Comparison of ENCODE assay signal across 26 cellular contexts in genomic region chr19:16883518-16883917, GRCh38. TPM values are rescaled to one million over a fixed set of nuclear protein-coding genes. Genes with fewer than 3 reads are reported as not detected.
DNase-seq lines count a peak whose midpoint lies in the region; ATAC-seq, FAIRE-seq and TF ChIP-seq lines count a peak whose summit lies in the region.
"Had no signal": no experiment of that assay in that cellular context is flagged by ENCODE, and none has a peak within 500 bp of the region (broad histone marks: within the 10 kb centered on the region; RNA-seq: fewer than 3 reads in every experiment).

No MANE protein-coding gene starts in this region.

- no peaks in the 10 kb centered on the region for H3K27me3 ChIP-seq in bronchial epithelial cell (ENCODE audit: control insufficient read depth, insufficient read depth, low read length)
- H3K27me3 ChIP-seq in WERI-Rb-1 (ENCODE audit: insufficient read depth, low read depth, severe bottlenecking), result no peaks in the 10 kb centered on the region

- peak; percentile 20 for ATAC-seq in activated CD8-positive, alpha-beta memory T cell treated with anti-CD3 and anti-CD28 coated beads, Interleukin-2, amount 10 ng/mL, durations not matched to agents 7 days and 5 days
- ATAC-seq: HepG2, Panc1 had no signal

- TF ChIP-seq CTCF in RWPE1 (conservative IDR thresholded peaks at IDR 0.05; ENCODE audit: low read depth), result no peak
- no peak for TF ChIP-seq CTCF in bronchial epithelial cell (IDR thresholded peaks at IDR 0.05; ENCODE audit: insufficient read depth, low read length, severe bottlenecking)
- no peak for TF ChIP-seq CTCF in WERI-Rb-1 (IDR thresholded peaks at IDR 0.05; ENCODE audit: low read depth, low read length)
- no peak for TF ChIP-seq CTCF in coronary artery (IDR thresholded peaks at IDR 0.05)

- H3K36me3 ChIP-seq in bronchial epithelial cell (ENCODE audit: control insufficient read depth, insufficient read depth, low read length) (peaks cover 9% of the 10 kb centered on the region), WERI-Rb-1 (peaks cover 18% of the 10 kb centered on the region)

- H3K9me3 Mint-ChIP-seq in activated CD8-positive, alpha-beta memory T cell treated with anti-CD3 and anti-CD28 coated beads, Interleukin-2, amount 10 ng/mL, durations not matched to agents 7 days and 5 days (ENCODE audit: low read depth), result peaks cover 16% of the 10 kb centered on the region

- FAIRE-seq in bronchial epithelial cell (lab: Jason Lieb, UNC), result no peak
- FAIRE-seq: D721Med, HepG2 had no signal

- H3K27ac Mint-ChIP-seq in activated CD8-positive, alpha-beta memory T cell treated with anti-CD3 and anti-CD28 coated beads, Interleukin-2, amount 10 ng/mL, durations not matched to agents 7 days and 5 days, result no peak overlapping the region

- H3K4me1 Mint-ChIP-seq in activated CD8-positive, alpha-beta memory T cell treated with anti-CD3 and anti-CD28 coated beads, Interleukin-2, amount 10 ng/mL, durations not matched to agents 7 days and 5 days, result peaks cover 21% of the 10 kb centered on the region

- CTCF ChIA-PET in activated CD8-positive, alpha-beta memory T cell treated with anti-CD3 and anti-CD28 coated beads, Interleukin-2, amount 10 ng/mL, durations not matched to agents 7 days and 5 days (lab: Charles Lee), result no interaction called here
- CTCF ChIA-PET in RWPE1 (lab: Yijun Ruan, JAX), result no interaction called here

- peaks cover 34% of the 10 kb centered on the region for H3K36me3 Mint-ChIP-seq in activated CD8-positive, alpha-beta memory T cell treated with anti-CD3 and anti-CD28 coated beads, Interleukin-2, amount 10 ng/mL, durations not matched to agents 7 days and 5 days

- H3K4me3 ChIP-seq in bronchial epithelial cell (ENCODE audit: low read depth, low read length) (no peak overlapping the region), WERI-Rb-1 (ENCODE audit: low read depth, low read length) (no peak overlapping the region), coronary artery (no peak overlapping the region)

- POLR2A ChIA-PET in RWPE1 (lab: Yijun Ruan, JAX; ENCODE audit: low non-redundant PET), result no interaction called here

- no peak for DNase-seq in activated CD8-positive, alpha-beta memory T cell treated with anti-CD3 and anti-CD28 coated beads, Interleukin-2, amount 10 ng/mL, durations not matched to agents 7 days and 5 days
- DNase-seq in activated CD8-positive, alpha-beta memory T cell treated with anti-CD3 and anti-CD28 coated beads, Interleukin-2, amount 50 U/mL, for 48 hours, result no peak
- DNase-seq in RWPE1 (ENCODE audit: low spot score), result peak; percentile 68
- DNase-seq in bronchial epithelial cell (ENCODE audit: low read depth), result peak; percentile 58
- DNase-seq in WERI-Rb-1, result no peak
- DNase-seq in coronary artery (ENCODE audit: low spot score), result no peak
- DNase-seq in HuH-7.5 (ENCODE audit: low spot score), result no peak
- DNase-seq in mesenteric fat pad (ENCODE audit: low spot score), result no peak
- DNase-seq: AML-193, DMS53, GDM1, H7, KBM-7, NCI-H1105, NCI-H146, NCI-H2029, NCI-H2227 treated with DMSO at 0.1 percent for 48 hours, NCI-H510A, NCI-H748 treated with DMSO at 0.1 percent for 48 hours, Right ventricle myocardium superior had no signal

- H3K9me3 ChIP-seq in WERI-Rb-1 (ENCODE audit: severe bottlenecking), result peaks cover 14% of the 10 kb centered on the region

- peak overlapping the region; percentile 94 for H3K27ac ChIP-seq in RWPE1
- H3K27ac ChIP-seq in WERI-Rb-1, result no peak overlapping the region
- H3K27ac ChIP-seq in coronary artery, result no peak overlapping the region

- H3K27me3 Mint-ChIP-seq in activated CD8-positive, alpha-beta memory T cell treated with anti-CD3 and anti-CD28 coated beads, Interleukin-2, amount 10 ng/mL, durations not matched to agents 7 days and 5 days, result no peaks in the 10 kb centered on the region

- no peak overlapping the region for H3K4me3 Mint-ChIP-seq in activated CD8-positive, alpha-beta memory T cell treated with anti-CD3 and anti-CD28 coated beads, Interleukin-2, amount 10 ng/mL, durations not matched to agents 7 days and 5 days
- H3K4me3 Mint-ChIP-seq: CD14-positive monocyte had no signal

RNA-seq across cellular contexts. Expression of gene F2RL3, which starts 5.3 kb away (rescaled TPM):
- under 1 TPM; 0.12 to 0.59 TPM for total RNA-seq in activated CD8-positive, alpha-beta memory T cell treated with anti-CD3 and anti-CD28 coated beads, Interleukin-2, amount 10 ng/mL, durations not matched to agents 7 days and 5 days
- under 0.01 TPM in 1 of 2 replicates, not detected in the other for total RNA-seq in bronchial epithelial cell
- 33.9 TPM for total RNA-seq in mesenteric fat pad
- total RNA-seq: A172, H7, HepG2, HT-29 had no signal

RNA-seq across cellular contexts. Expression of gene SIN3B, which starts 54.3 kb away (rescaled TPM):
- total RNA-seq in activated CD8-positive, alpha-beta memory T cell treated with anti-CD3 and anti-CD28 coated beads, Interleukin-2, amount 10 ng/mL, durations not matched to agents 7 days and 5 days, result 10 to 100 TPM; 29.1 to 30.5 TPM
- total RNA-seq in bronchial epithelial cell, result 18.4 and 28.8 TPM in 2 replicates
- total RNA-seq in mesenteric fat pad, result 72.9 TPM

Comparison
In these comparisons a context has a peak if more than half of its experiments do, and no peak if none do; other contexts are left out.
1. DNase-seq: peak in RWPE1 (single experiment) and bronchial epithelial cell (single experiment); none in activated CD8-positive, alpha-beta memory T cell treated with anti-CD3 and anti-CD28 coated beads, Interleukin-2, amount 10 ng/mL, durations not matched to agents 7 days and 5 days (single experiment), activated CD8-positive, alpha-beta memory T cell treated with anti-CD3 and anti-CD28 coated beads, Interleukin-2, amount 50 U/mL, for 48 hours (single experiment), WERI-Rb-1 (single experiment), coronary artery (single experiment), HuH-7.5 (single experiment) and mesenteric fat pad (single experiment).
2. RNA of gene F2RL3, which starts 5.3 kb away (total RNA-seq): 33.9 TPM in mesenteric fat pad (single experiment); 0.12 to 0.59 TPM in activated CD8-positive, alpha-beta memory T cell treated with anti-CD3 and anti-CD28 coated beads, Interleukin-2, amount 10 ng/mL, durations not matched to agents 7 days and 5 days and under 0.01 TPM in bronchial epithelial cell; every median in the first group is over 10 times any median in the second.